12 cellular contexts compared by ENCODE assay signal in the genomic region with DNA sequence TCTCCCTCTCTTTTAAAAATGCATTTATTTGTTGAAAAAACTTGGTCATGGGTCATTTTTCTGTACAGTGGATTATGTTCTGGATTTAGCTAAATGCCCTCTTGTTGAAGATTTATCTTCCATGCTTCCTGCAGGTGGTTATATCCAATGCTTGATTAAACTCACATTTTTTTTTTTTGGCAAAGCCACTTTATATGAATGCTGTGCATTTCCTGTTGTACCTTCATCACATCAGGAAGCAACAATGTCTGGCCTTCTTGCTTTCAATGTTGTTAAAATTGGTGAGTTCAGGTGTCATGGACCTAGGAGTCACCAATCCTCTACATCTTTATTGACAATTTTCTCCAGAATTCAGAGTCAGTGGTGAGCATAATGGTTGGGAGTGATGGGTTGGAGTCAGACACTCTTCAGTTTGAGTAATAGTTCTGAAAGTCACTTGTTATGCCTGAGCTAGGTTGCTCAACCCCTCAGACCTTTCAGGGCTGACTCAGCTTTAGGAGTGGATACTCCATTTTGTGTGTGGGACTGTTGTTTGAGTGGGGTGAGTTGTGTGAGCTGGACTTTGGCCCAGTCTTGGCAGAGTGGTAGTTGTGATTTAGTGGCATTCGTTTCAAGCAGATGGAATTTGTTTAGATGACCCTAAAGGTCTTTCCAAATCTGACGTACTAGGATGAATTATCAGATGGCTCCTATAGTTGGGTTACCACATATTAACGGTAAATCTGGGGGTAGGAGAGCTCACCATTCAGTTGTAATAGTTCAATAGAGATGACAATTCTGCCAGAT.
DNase-seq lines count a peak whose midpoint lies in the region; ATAC-seq and TF ChIP-seq lines count a peak whose summit lies in the region.
"Had no signal": no experiment of that assay in that cellular context is flagged by ENCODE, and none has a peak within 500 bp of the region (broad histone marks: within the 10 kb centered on the region; RNA-seq: fewer than 3 reads in every experiment).

No MANE protein-coding gene starts in this region.

- H3K9me3 ChIP-seq in spleen = no peaks in the 10 kb centered on the region
- H3K9me3 ChIP-seq: mucosa of descending colon had no signal

- peak; percentile 41 for ATAC-seq in left lobe of liver
- ATAC-seq: mucosa of descending colon, Panc1 had no signal

- no peaks in the 10 kb centered on the region for H3K36me3 ChIP-seq in spleen

- no peak overlapping the region for H3K4me3 ChIP-seq in spleen
- H3K4me3 ChIP-seq: mucosa of descending colon, skin epidermis had no signal

- peak overlapping the region in 1 of 8 donors; percentile 50 for H3K27ac ChIP-seq in spleen

- TF ChIP-seq POLR2A in spleen (IDR thresholded peaks at IDR 0.05) = no peak

- H3K27me3 ChIP-seq in spleen (replicated peaks in 1 of 7) = no peaks in the 10 kb centered on the region

- no peaks in the 10 kb centered on the region for H3K4me1 ChIP-seq in spleen

- no peak for TF ChIP-seq CTCF in spleen (IDR thresholded peaks at IDR 0.05 in 8 of 11, conservative IDR thresholded peaks at IDR 0.05 in 3 of 11)

- 64 to 82% (median 76%) methylated on average over 3 of the region's 3 CpGs for WGBS in spleen, 5 donors

- peak; percentile 84 for DNase-seq in A172 (ENCODE audit: low spot score)
- peak; percentile 96 for DNase-seq in GM04504 (ENCODE audit: low read depth)
- DNase-seq in astrocyte of the hippocampus (ENCODE audit: low read depth, low spot score) = peak; percentile 57
- no peak for DNase-seq in left lobe of liver (ENCODE audit: low spot score)
- DNase-seq in spleen = no peak
- no peak for DNase-seq in HEK293T (ENCODE audit: extremely low spot score)
- DNase-seq in DMS 273 (lab: John Stamatoyannopoulos, UW; ENCODE audit: unreplicated experiment) = no peak
- DNase-seq in stimulated activated CD4-positive, alpha-beta T cell treated with anti-CD3 and anti-CD28 coated beads, Interleukin-12 subunit alpha, Interleukin-12 subunit beta, amount 100 ng/mL, for 4 hours = no peak
- DNase-seq: mucosa of descending colon, NCI-H2029 treated with DMSO at 0.1 percent for 48 hours had no signal

- POLR2A ChIA-PET in HEK293T (lab: Yijun Ruan, JAX) = no interaction called here

- CTCF ChIA-PET in HEK293T (lab: Yijun Ruan, JAX) = interaction anchor here (0.8 kb wide), 1 partner anchor 15 kb away, joined by 3 read pairs; no protein-coding TSS in a partner anchor

- intact Hi-C loops in spleen (cut with DNase I; ENCODE audit: low total_unique reads) = no loop called here

TF ChIP-seq in HEK293T, 16 proteins besides CTCF, POLR2A, EP300 and RAD21:
- TF ChIP-seq ZNF384 (IDR thresholded peaks at IDR 0.05) = no peak
- no peak for TF ChIP-seq LEF1 (IDR thresholded peaks at IDR 0.05; ENCODE audit: borderline replicate concordance)
- TF ChIP-seq HDGF (IDR thresholded peaks at IDR 0.05; ENCODE audit: borderline replicate concordance) = no peak
- TF ChIP-seq FOXA1 (IDR thresholded peaks at IDR 0.05) = no peak
TF ChIP-seq in HEK293T: peak in this region for 0.

Comparison
In these comparisons a context has a peak if more than half of its experiments do, and no peak if none do; other contexts are left out.
1. DNase-seq: peak in A172 (single experiment), GM04504 (single experiment) and astrocyte of the hippocampus (single experiment); none in left lobe of liver (single experiment), spleen (single experiment), HEK293T (single experiment), DMS 273 (single experiment) and stimulated activated CD4-positive, alpha-beta T cell treated with anti-CD3 and anti-CD28 coated beads, Interleukin-12 subunit alpha, Interleukin-12 subunit beta, amount 100 ng/mL, for 4 hours (single experiment).